Comparison of ENCODE assay signal across 1 cellular context in the genomic region with DNA sequence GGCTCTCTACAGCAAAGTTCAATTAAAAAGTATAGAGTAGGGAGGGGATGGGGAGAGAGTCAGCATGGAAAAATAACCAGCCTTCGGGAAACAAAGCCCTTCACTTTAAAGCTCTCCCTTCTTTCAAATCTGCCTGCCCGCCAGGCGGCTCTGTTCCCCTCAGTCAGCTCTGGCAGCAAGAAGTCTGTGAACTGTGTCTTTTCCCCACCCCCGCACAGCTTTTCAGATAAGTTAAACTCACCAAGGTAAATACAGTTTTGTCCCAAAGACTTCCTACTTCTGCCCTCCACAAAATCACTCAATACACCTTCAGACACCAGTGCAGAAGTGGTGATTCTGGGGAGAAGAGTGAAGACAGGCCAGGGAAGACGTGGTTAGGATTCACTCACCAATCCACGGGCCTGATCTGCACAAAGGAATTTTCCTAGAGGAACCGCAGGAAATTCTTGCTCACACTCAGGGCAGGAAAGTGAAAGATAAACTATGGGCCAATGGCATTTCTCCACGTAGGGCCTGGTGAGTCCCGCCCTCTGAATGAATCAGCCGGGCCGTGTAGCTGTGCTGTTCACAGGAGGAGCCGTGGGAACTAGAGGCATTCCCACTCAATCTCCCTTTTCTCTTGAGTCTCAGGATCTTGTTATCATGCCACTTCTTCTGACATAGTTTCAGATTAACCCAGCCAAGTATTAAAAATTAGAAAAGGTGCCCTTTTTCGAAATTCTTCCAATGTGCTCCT.
TF ChIP-seq lines count a peak whose summit lies in the region.

Gene TRIM5 (minus strand): TSS at position 448 of the 736 bp plus-strand sequence. CDS start 4,897 bp downstream, outside the sequence.

TF ChIP-seq in SK-N-SH treated with all-trans-retinoic acid at 6 μM for 48 hours, 23 proteins besides CTCF, POLR2A, EP300 and RAD21 (continued from another document):
- TF ChIP-seq, protein P1, sequence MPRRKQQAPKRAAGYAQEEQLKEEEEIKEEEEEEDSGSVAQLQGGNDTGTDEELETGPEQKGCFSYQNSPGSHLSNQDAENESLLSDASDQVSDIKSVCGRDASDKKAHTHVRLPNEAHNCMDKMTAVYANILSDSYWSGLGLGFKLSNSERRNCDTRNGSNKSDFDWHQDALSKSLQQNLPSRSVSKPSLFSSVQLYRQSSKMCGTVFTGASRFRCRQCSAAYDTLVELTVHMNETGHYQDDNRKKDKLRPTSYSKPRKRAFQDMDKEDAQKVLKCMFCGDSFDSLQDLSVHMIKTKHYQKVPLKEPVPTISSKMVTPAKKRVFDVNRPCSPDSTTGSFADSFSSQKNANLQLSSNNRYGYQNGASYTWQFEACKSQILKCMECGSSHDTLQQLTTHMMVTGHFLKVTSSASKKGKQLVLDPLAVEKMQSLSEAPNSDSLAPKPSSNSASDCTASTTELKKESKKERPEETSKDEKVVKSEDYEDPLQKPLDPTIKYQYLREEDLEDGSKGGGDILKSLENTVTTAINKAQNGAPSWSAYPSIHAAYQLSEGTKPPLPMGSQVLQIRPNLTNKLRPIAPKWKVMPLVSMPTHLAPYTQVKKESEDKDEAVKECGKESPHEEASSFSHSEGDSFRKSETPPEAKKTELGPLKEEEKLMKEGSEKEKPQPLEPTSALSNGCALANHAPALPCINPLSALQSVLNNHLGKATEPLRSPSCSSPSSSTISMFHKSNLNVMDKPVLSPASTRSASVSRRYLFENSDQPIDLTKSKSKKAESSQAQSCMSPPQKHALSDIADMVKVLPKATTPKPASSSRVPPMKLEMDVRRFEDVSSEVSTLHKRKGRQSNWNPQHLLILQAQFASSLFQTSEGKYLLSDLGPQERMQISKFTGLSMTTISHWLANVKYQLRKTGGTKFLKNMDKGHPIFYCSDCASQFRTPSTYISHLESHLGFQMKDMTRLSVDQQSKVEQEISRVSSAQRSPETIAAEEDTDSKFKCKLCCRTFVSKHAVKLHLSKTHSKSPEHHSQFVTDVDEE (CRISPR knock-in tag; IDR thresholded peaks at IDR 0.05), result no peak
- TF ChIP-seq CSDC2 (CRISPR knock-in tag; IDR thresholded peaks at IDR 0.05), result no peak
- TF ChIP-seq ZC3H10 (CRISPR knock-in tag; IDR thresholded peaks at IDR 0.05), result no peak
- no peak for TF ChIP-seq TCF4 (CRISPR knock-in tag; IDR thresholded peaks at IDR 0.05; ENCODE audit: borderline replicate concordance)
- TF ChIP-seq RARB (CRISPR knock-in tag; IDR thresholded peaks at IDR 0.05), result no peak
- TF ChIP-seq ZNF565 (CRISPR knock-in tag; conservative IDR thresholded peaks at IDR 0.05; ENCODE audit: low read depth), result no peak
- TF ChIP-seq ZFP30 (CRISPR knock-in tag; IDR thresholded peaks at IDR 0.05), result no peak
